In the genomic region with DNA sequence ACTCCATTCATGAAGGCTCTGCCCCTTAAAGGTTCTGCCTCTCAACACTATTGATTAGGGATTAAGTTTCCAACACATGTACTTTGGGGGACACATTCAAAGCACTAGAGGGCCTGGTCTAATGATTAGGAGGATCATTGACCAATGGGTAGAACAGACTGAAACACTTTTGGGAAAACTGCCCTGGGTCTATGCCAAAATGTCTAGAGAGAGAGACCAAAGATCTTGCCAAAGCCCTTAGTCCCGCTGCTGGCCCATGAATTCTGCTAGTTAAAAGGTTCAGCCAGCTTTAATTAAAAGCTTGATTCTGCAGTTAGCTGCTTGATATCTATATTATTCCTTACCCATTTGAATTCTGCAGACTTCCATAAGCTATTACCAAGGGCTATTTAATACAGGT, we compare ENCODE assay signal across 21 cellular contexts.
"Had no signal": no experiment of that assay in that cellular context is flagged by ENCODE, and none has a peak within 500 bp of the region (broad histone marks: within the 10 kb centered on the region; RNA-seq: fewer than 3 reads in every experiment).

No MANE protein-coding gene starts in this region.

- H3K9me3 ChIP-seq: lower lobe of right lung, pancreas, right lobe of liver, thoracic aorta, transverse colon, upper lobe of right lung, uterus had no signal

- H3K27ac ChIP-seq: dorsolateral prefrontal cortex, lower lobe of right lung, pancreas, right lobe of liver, thoracic aorta, transverse colon, upper lobe of right lung, uterus had no signal

- H3K36me3 ChIP-seq: lower lobe of right lung, pancreas, right lobe of liver, thoracic aorta, transverse colon, upper lobe of right lung, uterus had no signal

- H3K27me3 ChIP-seq: dorsolateral prefrontal cortex, pancreas, right lobe of liver, transverse colon, upper lobe of right lung, uterus had no signal

- H3K4me3 ChIP-seq: dorsolateral prefrontal cortex, lower lobe of right lung, pancreas, right lobe of liver, thoracic aorta, transverse colon, upper lobe of right lung, uterus had no signal

- DNase-seq: dorsolateral prefrontal cortex; effector CD4-positive, alpha-beta T cell; hypothalamus; immature natural killer cell; islet precursor cell; kidney glomerular epithelial cell; left colon; left ventricle myocardium superior; lower lobe of right lung; natural killer cell; pancreas; small intestine; stimulated activated CD4-positive, alpha-beta T cell treated with anti-CD3 and anti-CD28 coated beads, Interleukin-15, amount 100 ng/mL, for 24 hours; stimulated activated CD4-positive, alpha-beta T cell treated with anti-CD3 and anti-CD28 coated beads, Interleukin-2, amount 100 ng/mL, for 48 hours; stimulated activated naive B cell treated with anti-CD40 and anti-IgM and Interleukin-4, amounts not matched to agents 10 μg/mL and 1 μg/mL and 100 μg/mL, for 72 hours; transverse colon; upper lobe of right lung; uterus had no signal

- ATAC-seq: left colon; left ventricle myocardium superior; lower lobe of right lung; natural killer cell; pancreas; stimulated activated naive B cell treated with anti-CD40 and anti-IgM and Interleukin-4, amounts not matched to agents 10 μg/mL and 1 μg/mL and 100 μg/mL, for 72 hours; upper lobe of right lung had no signal

- FAIRE-seq: frontal cortex, pancreas, small intestine had no signal

- H3K4me1 ChIP-seq: lower lobe of right lung, pancreas, right lobe of liver, transverse colon, upper lobe of right lung, uterus had no signal
